ENCODE assay signal across 23 cellular contexts in the genomic region with DNA sequence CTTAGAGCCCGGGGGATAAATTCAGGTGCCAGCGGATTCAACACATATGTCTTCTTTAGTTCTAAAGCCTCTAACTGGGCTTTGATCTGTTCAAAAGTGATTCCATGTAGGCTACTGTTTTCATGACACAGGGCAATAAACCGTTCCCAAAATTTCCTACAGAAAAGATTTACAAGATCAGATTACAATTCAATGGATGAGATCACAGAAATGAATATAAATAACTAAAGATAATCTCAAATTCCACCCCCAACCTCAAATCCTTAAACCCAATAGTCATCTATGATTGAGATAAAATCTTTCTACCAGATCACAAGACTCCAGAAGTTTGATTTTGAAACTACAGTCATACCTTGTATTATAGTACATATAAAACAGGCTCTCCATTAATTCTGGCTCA.
"Had no signal": no experiment of that assay in that cellular context is flagged by ENCODE, and none has a peak within 500 bp of the region (broad histone marks: within the 10 kb centered on the region; RNA-seq: fewer than 3 reads in every experiment).

No MANE protein-coding gene starts in this region.

- H3K27me3 ChIP-seq: adrenal gland, body of pancreas, MG63, Peyer's patch, SJCRH30 had no signal

- H3K9me3 ChIP-seq: adrenal gland, body of pancreas, MG63, Peyer's patch, SJCRH30 had no signal

- ATAC-seq: activated CD4-positive, CD25-positive, alpha-beta regulatory T cell treated with anti-CD3 and anti-CD28 coated beads, Interleukin-2, amount 50 U/mL, for 24 hours; activated CD8-positive, alpha-beta T cell treated with anti-CD3 and anti-CD28 coated beads for 36 hours; body of pancreas had no signal

- H3K4me3 ChIP-seq: adrenal gland, body of pancreas, MG63, Peyer's patch, SJCRH30 had no signal

- DNase-seq: activated CD4-positive, alpha-beta T cell treated with anti-CD3 and anti-CD28 coated beads for 4 hours; activated CD8-positive, alpha-beta memory T cell treated with anti-CD3 and anti-CD28 coated beads, Interleukin-2, amount 50 U/mL, for 4 hours; activated CD8-positive, alpha-beta T cell treated with anti-CD3 and anti-CD28 coated beads for 36 hours; activated naive CD4-positive, alpha-beta T cell treated with anti-CD3 and anti-CD28 coated beads, Interleukin-2, amount 50 U/mL, for 16 hours; activated naive CD8-positive, alpha-beta T cell treated with anti-CD3 and anti-CD28 coated beads, Interleukin-2, amount 10 ng/mL, durations not matched to agents 7 days and 5 days; adrenal gland; aorta; body of pancreas; MG63; MV-4-11; NCI-H1092 treated with DMSO at 0.1 percent for 48 hours; NCI-H1417 treated with DMSO at 0.1 percent for 48 hours; NCI-H1694 treated with DMSO at 0.1 percent for 48 hours; NCI-H2029 treated with DMSO at 0.1 percent for 48 hours; NCI-H510A treated with DMSO at 0.1 percent for 48 hours; NCI-H69; Peyer's patch; Right ventricle myocardium superior; SJCRH30 had no signal

- H3K27ac ChIP-seq: adrenal gland, body of pancreas, Peyer's patch, RWPE1, SJCRH30 had no signal

- H3K4me3 Mint-ChIP-seq: activated CD8-positive, alpha-beta T cell treated with anti-CD3 and anti-CD28 coated beads for 36 hours; activated naive CD8-positive, alpha-beta T cell treated with anti-CD3 and anti-CD28 coated beads, Interleukin-2, amount 10 ng/mL, durations not matched to agents 7 days and 5 days; central memory CD8-positive, alpha-beta T cell; T-helper 1 cell treated with Interleukin-12 subunit alpha and Interleukin-12 subunit beta and Interleukin-4 antibody, amounts not matched to agents 30 μg/mL and 1 μg/mL, for 36 hours had no signal

- H3K27me3 Mint-ChIP-seq: activated CD8-positive, alpha-beta T cell treated with anti-CD3 and anti-CD28 coated beads for 36 hours; activated naive CD8-positive, alpha-beta T cell treated with anti-CD3 and anti-CD28 coated beads, Interleukin-2, amount 10 ng/mL, durations not matched to agents 7 days and 5 days; central memory CD8-positive, alpha-beta T cell had no signal

- H3K27ac Mint-ChIP-seq: activated CD8-positive, alpha-beta T cell treated with anti-CD3 and anti-CD28 coated beads for 36 hours; activated naive CD8-positive, alpha-beta T cell treated with anti-CD3 and anti-CD28 coated beads, Interleukin-2, amount 10 ng/mL, durations not matched to agents 7 days and 5 days; T-helper 1 cell treated with Interleukin-12 subunit alpha and Interleukin-12 subunit beta and Interleukin-4 antibody, amounts not matched to agents 30 μg/mL and 1 μg/mL, for 36 hours had no signal

- H3K9me3 Mint-ChIP-seq: activated CD8-positive, alpha-beta T cell treated with anti-CD3 and anti-CD28 coated beads for 36 hours; activated naive CD8-positive, alpha-beta T cell treated with anti-CD3 and anti-CD28 coated beads, Interleukin-2, amount 10 ng/mL, durations not matched to agents 7 days and 5 days; central memory CD8-positive, alpha-beta T cell; T-helper 1 cell treated with Interleukin-12 subunit alpha and Interleukin-12 subunit beta and Interleukin-4 antibody, amounts not matched to agents 30 μg/mL and 1 μg/mL, for 36 hours had no signal
